ENCODE assay signal across 8 cellular contexts in genomic region chr16:10552998-10553491, GRCh38. TPM values are rescaled to one million over a fixed set of nuclear protein-coding genes. Genes with fewer than 3 reads are reported as not detected.
DNase-seq lines count a peak whose midpoint lies in the region; ATAC-seq and TF ChIP-seq lines count a peak whose summit lies in the region.

No MANE protein-coding gene starts in this region.

- in situ Hi-C loops in KBM-7 (cut with MboI; ENCODE audit: low pct_unique_long_range_greater_than_20kb, low sequenced_read_pairs): no loop called here

- peak overlapping the region; percentile 17 to 72 (median 47); a peak in 17 of 22 replicates for H3K27ac ChIP-seq in BLaER1 treated with 17β-estradiol and CSF1 and Interleukin-3, amounts not matched to agents 10 nM and 100 nM
- H3K27ac ChIP-seq in sigmoid colon: no peak overlapping the region

- H3K9me3 ChIP-seq in BLaER1 treated with 17β-estradiol and CSF1 and Interleukin-3, amounts not matched to agents 10 nM and 100 nM (replicated peaks in 1 of 11): peaks cover 11 to 23% (median 13%) of the 10 kb centered on the region in 11 experiments
- no peaks in the 10 kb centered on the region for H3K9me3 ChIP-seq in sigmoid colon

- peak; percentile 94 for DNase-seq in KBM-7
- peak; percentile 43 for DNase-seq in activated CD8-positive, alpha-beta memory T cell treated with anti-CD3 and anti-CD28 coated beads, Interleukin-2, amount 50 U/mL, for 4 hours
- DNase-seq in left ventricle myocardium superior: peak; percentile 67
- DNase-seq in stimulated activated CD8-positive, alpha-beta memory T cell treated with anti-CD3 and anti-CD28 coated beads, Interleukin-12 subunit alpha, Interleukin-12 subunit beta, amount 100 ng/mL, for 4 hours (ENCODE audit: low read depth): peak; percentile 19
- no peak for DNase-seq in sigmoid colon
- no peak for DNase-seq in LoVo (ENCODE audit: low spot score)

- H4K20me1 ChIP-seq in BLaER1 treated with 17β-estradiol and CSF1 and Interleukin-3, amounts not matched to agents 10 nM and 100 nM: no peaks in the 10 kb centered on the region; a peak in 1 of 22 replicates

- peaks cover 0 to 6% (median 0%) of the 10 kb centered on the region in 11 experiments; a peak in 1 of 22 replicates for H3K27me3 ChIP-seq in BLaER1 treated with 17β-estradiol and CSF1 and Interleukin-3, amounts not matched to agents 10 nM and 100 nM
- no peaks in the 10 kb centered on the region for H3K27me3 ChIP-seq in sigmoid colon

- TF ChIP-seq POLR2A in sigmoid colon (IDR thresholded peaks at IDR 0.05): no peak

- no peak for TF ChIP-seq CTCF in sigmoid colon (IDR thresholded peaks at IDR 0.05)

- peak overlapping the region in 10 of 11 experiments; percentile 29 to 67 (median 52); a peak in 13 of 22 replicates for H3K9ac ChIP-seq in BLaER1 treated with 17β-estradiol and CSF1 and Interleukin-3, amounts not matched to agents 10 nM and 100 nM

- H3K36me3 ChIP-seq in BLaER1 treated with 17β-estradiol and CSF1 and Interleukin-3, amounts not matched to agents 10 nM and 100 nM: peaks cover 0 to 10% (median under 1%) of the 10 kb centered on the region in 11 experiments; a peak in 9 of 22 replicates
- peaks cover 0 to 13% (median under 1%) of the 10 kb centered on the region in 4 donors for H3K36me3 ChIP-seq in sigmoid colon

- intact Hi-C loops in left ventricle myocardium superior (cut with micrococcal nuclease): no loop called here
- intact Hi-C loops in sigmoid colon (cut with DNase I): no loop called here

- ATAC-seq in GM19467 (IDR thresholded peaks at IDR 0.05; ENCODE audit: unreplicated experiment): peak; percentile 96
- peak; percentile 95 for ATAC-seq in left ventricle myocardium superior

- peaks cover 10 to 24% (median 14%) of the 10 kb centered on the region in 10 experiments; a peak in 19 of 20 replicates for H3K4me1 ChIP-seq in BLaER1 treated with 17β-estradiol and CSF1 and Interleukin-3, amounts not matched to agents 10 nM and 100 nM
- H3K4me1 ChIP-seq in sigmoid colon: peaks cover 0 to 30% (median 7%) of the 10 kb centered on the region in 4 donors

- WGBS in sigmoid colon, 2 donors: 58 to 82% methylated on average over 19 of the region's 19 CpGs

- no peak for TF ChIP-seq EP300 in sigmoid colon (IDR thresholded peaks at IDR 0.05)

- peak overlapping the region; percentile 54 to 84 (median 76) for H3K4me2 ChIP-seq in BLaER1 treated with 17β-estradiol and CSF1 and Interleukin-3, amounts not matched to agents 10 nM and 100 nM

- H3K4me3 ChIP-seq in BLaER1 treated with 17β-estradiol and CSF1 and Interleukin-3, amounts not matched to agents 10 nM and 100 nM: peak overlapping the region; percentile 36 to 65 (median 47); a peak in 19 of 20 replicates
- H3K4me3 ChIP-seq in sigmoid colon: no peak overlapping the region

RNA-seq across cellular contexts. Expression of gene EMP2, which starts 27.4 kb away (rescaled TPM):
- total RNA-seq in left ventricle myocardium superior (96.4 TPM), sigmoid colon (10 to 100 TPM; 38.3 to 57.3 (median 42.8) TPM)
- 10 to 100 TPM in 2 of 3 donors, 1 to 10 TPM in 1; 7.2 to 49.5 (median 10.6) TPM for polyA plus RNA-seq in sigmoid colon

Comparison
In these comparisons a context has a peak if more than half of its experiments do, and no peak if none do; other contexts are left out.
1. H3K27ac ChIP-seq: peak in BLaER1 treated with 17β-estradiol and CSF1 and Interleukin-3, amounts not matched to agents 10 nM and 100 nM (11 of 11); none in sigmoid colon (0 of 4).
2. H3K4me3 ChIP-seq: peak in BLaER1 treated with 17β-estradiol and CSF1 and Interleukin-3, amounts not matched to agents 10 nM and 100 nM (10 of 10); none in sigmoid colon (0 of 4).
3. DNase-seq: peak in KBM-7 (single experiment), activated CD8-positive, alpha-beta memory T cell treated with anti-CD3 and anti-CD28 coated beads, Interleukin-2, amount 50 U/mL, for 4 hours (single experiment), left ventricle myocardium superior (single experiment) and stimulated activated CD8-positive, alpha-beta memory T cell treated with anti-CD3 and anti-CD28 coated beads, Interleukin-12 subunit alpha, Interleukin-12 subunit beta, amount 100 ng/mL, for 4 hours (single experiment); none in sigmoid colon (single experiment) and LoVo (single experiment).